In the genomic region with DNA sequence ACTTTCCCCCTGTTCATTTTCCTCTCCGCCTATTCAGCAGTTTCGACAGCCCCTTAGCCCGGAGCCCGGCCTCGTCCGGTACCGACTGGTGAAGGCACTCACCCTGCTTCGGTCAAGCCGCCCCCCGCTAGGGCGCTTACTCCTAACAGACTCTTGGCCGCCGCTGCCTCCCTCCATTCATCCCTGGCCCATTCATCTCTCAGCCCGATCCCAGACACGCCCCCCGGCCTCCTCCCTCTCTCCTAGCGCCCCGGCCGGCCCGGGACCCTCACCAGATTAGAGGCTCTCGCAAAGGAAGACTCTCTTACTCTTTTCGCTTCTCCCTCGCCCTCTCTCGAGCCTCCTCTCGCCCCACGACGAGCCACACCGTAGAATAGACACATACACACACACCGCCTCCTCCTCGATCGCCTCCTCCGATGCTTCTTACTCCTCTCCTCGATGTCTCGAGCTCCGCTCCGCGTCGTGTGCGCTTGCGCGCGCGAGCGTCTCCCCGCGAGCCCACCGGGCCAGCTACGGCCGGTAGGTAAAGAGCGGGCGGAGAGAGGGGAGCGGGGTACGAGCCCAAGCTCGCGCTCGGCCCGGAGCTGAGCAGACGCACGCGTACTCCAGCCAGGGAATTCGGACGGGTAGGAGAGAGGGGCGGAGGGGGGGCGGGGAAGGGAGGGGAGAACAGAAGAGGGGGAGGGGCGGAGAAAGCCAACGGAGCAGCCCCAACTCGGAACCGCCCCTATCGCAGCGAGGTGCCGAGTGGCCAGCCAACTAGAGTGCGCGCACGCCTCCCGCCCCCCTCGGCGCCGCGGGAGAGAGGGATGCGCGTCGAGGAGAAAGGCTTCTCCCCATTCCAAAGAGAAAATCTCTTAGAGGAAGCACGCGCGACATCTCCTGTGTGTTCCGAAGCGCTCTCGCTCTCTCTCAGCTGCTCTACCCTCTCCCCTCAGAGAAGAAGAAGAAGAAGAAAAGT, we compare ENCODE assay signal across 8 cellular contexts. TPM values are rescaled to one million over a fixed set of nuclear protein-coding genes. Genes with fewer than 3 reads are reported as not detected.
DNase-seq lines count a peak whose midpoint lies in the region; ATAC-seq, FAIRE-seq and TF ChIP-seq lines count a peak whose summit lies in the region.

TSS of gene WNK3 (minus strand) at position 633 of the 964 bp plus-strand sequence.

- peak; percentile 58 for ATAC-seq in memory B cell (ENCODE audit: low read depth)
- no peak for ATAC-seq in GM21515 (IDR thresholded peaks at IDR 0.05; ENCODE audit: unreplicated experiment)

- H3K4me1 Mint-ChIP-seq in memory B cell = peaks cover 10% of the 10 kb centered on the region

- FAIRE-seq in GM12891 (lab: Jason Lieb, UNC) = no peak

- peak within 1 kb of the TSS; percentile 87 for H3K4me3 Mint-ChIP-seq in memory B cell

- peaks cover 15% of the 10 kb centered on the region for H3K27me3 Mint-ChIP-seq in memory B cell

- peaks cover 3% of the 10 kb centered on the region for H3K36me3 Mint-ChIP-seq in memory B cell

- no peaks in the 10 kb centered on the region for H3K9me3 Mint-ChIP-seq in memory B cell

- TF ChIP-seq POLR2A in GM12891 (IDR thresholded peaks at IDR 0.05; ENCODE audit: low read depth, low read length) = no peak

- peak within 1 kb of the TSS; percentile 54 for H3K4me3 ChIP-seq in epithelial cell of esophagus (ENCODE audit: low read length)

- DNase-seq in GM12891 (ENCODE audit: insufficient read length, low spot score) (peak; percentile 13), NCI-H460 (ENCODE audit: extremely low read depth, low read depth) (peak; percentile 67), activated T-cell treated with anti-CD3 and anti-CD28 coated beads for 1 hour (ENCODE audit: low read depth) (peak; percentile 20), epithelial cell of esophagus (ENCODE audit: low read depth) (peak; percentile 65), memory B cell (ENCODE audit: low spot score in 2 of 2) (peak; percentile 4 to 20), GM19240 (ENCODE audit: insufficient read length, low spot score) (no peak)
- DNase-seq in stimulated activated CD4-positive, alpha-beta T cell treated with anti-CD3 and anti-CD28 coated beads, Interleukin-4, amount 100 ng/mL, for 48 hours (ENCODE audit: low read depth in 2 of 2) = peak; percentile 23 to 30

- peak within 1 kb of the TSS; percentile 74 for H3K27ac Mint-ChIP-seq in memory B cell

- no peak for TF ChIP-seq CTCF in epithelial cell of esophagus (IDR thresholded peaks at IDR 0.05; ENCODE audit: insufficient read depth, low read depth, low read length, missing control alignments)

TF ChIP-seq in GM12891, 5 proteins besides CTCF, POLR2A, EP300 and RAD21:
- TF ChIP-seq PAX5 (IDR thresholded peaks at IDR 0.05; ENCODE audit: insufficient read depth, low read length, severe bottlenecking) (no peak), POU2F2 (IDR thresholded peaks at IDR 0.05; ENCODE audit: low read depth, low read length) (no peak), POLR2AphosphoS5 (IDR thresholded peaks at IDR 0.05; ENCODE audit: low read depth, low read length) (no peak), TAF1 (IDR thresholded peaks at IDR 0.05; ENCODE audit: low read depth, low read length) (no peak), SPI1 (IDR thresholded peaks at IDR 0.05; ENCODE audit: low read depth, low read length) (no peak)
TF ChIP-seq in GM12891: peak in this region for 0.

RNA-seq across cellular contexts. Expression of gene WNK3, which starts in this region (rescaled TPM):
- 0.04 TPM for polyA plus RNA-seq in GM12891 (2012; ENCODE audit: low read depth, missing spikeins)
- total RNA-seq in NCI-H460 (2014; rRNA removed; shearing (Covaris generic)) = 0.43 and 0.67 TPM in 2 replicates
- polyA plus RNA-seq in NCI-H460 (2014; cell fraction: nucleus; rRNA removed) = 0.21 and 0.23 TPM in 2 replicates

Comparison
In these comparisons a context has a peak if more than half of its experiments do, and no peak if none do; other contexts are left out.
1. Peak in DNase-seq in NCI-H460; RNA of the gene not detected or under 1 TPM.